ENCODE assay signal across 12 cellular contexts in the genomic region with DNA sequence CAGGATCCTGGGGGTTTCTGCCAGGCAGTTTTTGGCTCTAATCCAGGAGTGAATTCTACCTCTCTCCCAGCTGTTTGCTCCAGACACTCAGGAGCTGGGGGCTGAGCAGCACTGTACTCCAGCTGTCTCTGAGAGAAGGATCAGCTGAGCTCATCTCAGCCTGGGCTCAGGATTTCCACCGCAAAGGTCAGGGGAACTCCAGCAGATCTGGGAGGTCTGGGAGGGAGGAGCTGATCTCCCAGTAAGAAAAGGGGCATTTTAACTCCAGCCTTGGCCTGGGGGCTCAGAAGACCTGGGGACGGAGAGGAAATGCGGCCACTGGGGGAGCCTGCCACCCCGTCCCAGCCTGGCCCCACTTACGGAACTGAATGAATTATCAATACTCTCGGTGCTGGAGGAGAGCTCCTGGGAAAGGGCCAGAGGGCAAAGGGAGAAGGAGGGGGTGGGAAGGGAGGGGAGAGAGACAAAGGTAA. TPM values are rescaled to one million over a fixed set of nuclear protein-coding genes. Genes with fewer than 3 reads are reported as not detected.
DNase-seq lines count a peak whose midpoint lies in the region; ATAC-seq and TF ChIP-seq lines count a peak whose summit lies in the region.
"Had no signal": no experiment of that assay in that cellular context is flagged by ENCODE, and none has a peak within 500 bp of the region (broad histone marks: within the 10 kb centered on the region; RNA-seq: fewer than 3 reads in every experiment).

No MANE protein-coding gene starts in this region.

- H3K9me3 ChIP-seq in BLaER1 (no peaks in the 10 kb centered on the region), fibroblast of lung (ENCODE audit: control insufficient read depth, insufficient read depth, low read depth, low read length) (no peaks in the 10 kb centered on the region), PC-3 (ENCODE audit: low read length) (no peaks in the 10 kb centered on the region)

- H3K9me2 ChIP-seq in PC-3 (replicated peaks; ENCODE audit: low read length): no peaks in the 10 kb centered on the region

- no peak overlapping the region for H3K4me3 ChIP-seq in BLaER1
- H3K4me3 ChIP-seq in fibroblast of lung (replicated peaks in 1 of 4; ENCODE audit: control extremely low read depth in 1 of 4, insufficient read depth in 1 of 4, low read depth in 3 of 4, low read length in 4 of 4): no peak overlapping the region
- no peak overlapping the region for H3K4me3 ChIP-seq in PC-3 (ENCODE audit: low read length)

- CTCF ChIA-PET in PC-3 (lab: Charles Lee): interaction anchor here (0.6 kb wide), 1 partner anchor 253 kb away, joined by 5 read pairs; no protein-coding TSS in a partner anchor

- peak; percentile 18 for DNase-seq in NCI-H69 (lab: John Stamatoyannopoulos, UW)
- peak; percentile 56 to 82 for DNase-seq in fibroblast of lung (ENCODE audit: low read depth in 2 of 2)
- DNase-seq in neural crest cell (ENCODE audit: low read depth, low spot score): no peak
- DNase-seq in PC-3: no peak
- no peak for DNase-seq in head of caudate nucleus
- no peak for DNase-seq in NCI-H2227 treated with DMSO at 0.1 percent for 48 hours (lab: John Stamatoyannopoulos, UW)
- DNase-seq: activated B cell treated with CpG ODN at 0.5 μM for 24 hours; effector CD8-positive, alpha-beta T cell; NCI-H345; nucleus accumbens had no signal

- ATAC-seq in PC-3 (no peak), HG02884 (IDR thresholded peaks at IDR 0.05; ENCODE audit: unreplicated experiment) (no peak)

- peaks cover 34% of the 10 kb centered on the region for H3K4me1 Mint-ChIP-seq in neural crest cell

- H3K4me1 ChIP-seq in BLaER1: peaks cover 19% of the 10 kb centered on the region
- H3K4me1 ChIP-seq in fibroblast of lung (ENCODE audit: control insufficient read depth, extremely low read depth, insufficient read depth, low read length): peaks cover 49% of the 10 kb centered on the region
- H3K4me1 ChIP-seq in PC-3 (ENCODE audit: insufficient read depth, low read length): peaks cover 45% of the 10 kb centered on the region

- H3K36me3 ChIP-seq in BLaER1: peaks cover 100% of the 10 kb centered on the region
- H3K36me3 ChIP-seq in fibroblast of lung (ENCODE audit: control insufficient read depth, insufficient read depth, low read length): peaks cover 23% of the 10 kb centered on the region
- peaks cover 60% of the 10 kb centered on the region for H3K36me3 ChIP-seq in PC-3 (ENCODE audit: low read depth, low read length)

- no TSS peak for BruUV-seq in PC-3 (replicated peaks; lab: Mats Ljungman, UMichigan)

- peaks cover 11% of the 10 kb centered on the region for H3K36me3 Mint-ChIP-seq in neural crest cell (ENCODE audit: low read depth)

- H3K9me3 Mint-ChIP-seq in neural crest cell: no peaks in the 10 kb centered on the region
- H3K9me3 Mint-ChIP-seq: activated B cell treated with CpG ODN at 0.5 μM for 24 hours had no signal

- H3K4me3 Mint-ChIP-seq in neural crest cell: peak overlapping the region; percentile 23
- H3K4me3 Mint-ChIP-seq: activated B cell treated with CpG ODN at 0.5 μM for 24 hours had no signal

- H3K27me3 Mint-ChIP-seq in neural crest cell (ENCODE audit: low read depth): no peaks in the 10 kb centered on the region
- H3K27me3 Mint-ChIP-seq: activated B cell treated with CpG ODN at 0.5 μM for 24 hours had no signal

- no peaks in the 10 kb centered on the region for H3K27me3 ChIP-seq in BLaER1
- no peaks in the 10 kb centered on the region for H3K27me3 ChIP-seq in fibroblast of lung (ENCODE audit: control insufficient read depth, insufficient read depth, low read length)
- H3K27me3 ChIP-seq in PC-3 (ENCODE audit: low read length): no peaks in the 10 kb centered on the region

- H3K79me2 ChIP-seq in fibroblast of lung (ENCODE audit: control insufficient read depth, insufficient read depth, low read length) (peaks cover 21% of the 10 kb centered on the region), PC-3 (ENCODE audit: low read length) (peaks cover 49% of the 10 kb centered on the region)

- no peak overlapping the region for H2AFZ ChIP-seq in fibroblast of lung (ENCODE audit: low read length)
- no peak overlapping the region for H2AFZ ChIP-seq in PC-3 (ENCODE audit: low read length)

- H4K20me1 ChIP-seq in BLaER1 (peaks cover 66% of the 10 kb centered on the region), fibroblast of lung (ENCODE audit: control insufficient read depth, extremely low read depth, insufficient read depth, low read length) (no peaks in the 10 kb centered on the region), PC-3 (ENCODE audit: low read length) (peaks cover 16% of the 10 kb centered on the region)

- TF ChIP-seq CTCF in fibroblast of lung (conservative IDR thresholded peaks at IDR 0.05 in 1 of 2, IDR thresholded peaks at IDR 0.05 in 1 of 2; ENCODE audit: low read depth in 1 of 2, low read length in 2 of 2): no peak
- no peak for TF ChIP-seq CTCF in neural crest cell (conservative IDR thresholded peaks at IDR 0.05)
- no peak for TF ChIP-seq CTCF in PC-3 (conservative IDR thresholded peaks at IDR 0.05; ENCODE audit: low read depth, low read length)

- H3F3A ChIP-seq in PC-3 (ENCODE audit: low read length, unreplicated experiment): peaks cover 17% of the 10 kb centered on the region

- intact Hi-C loops in PC-3 (cut with micrococcal nuclease) (no loop called here), head of caudate nucleus (cut with DNase I) (no loop called here)

- H3K27ac Mint-ChIP-seq in neural crest cell (ENCODE audit: unreplicated experiment): peak overlapping the region; percentile 91
- H3K27ac Mint-ChIP-seq: activated B cell treated with CpG ODN at 0.5 μM for 24 hours had no signal

- POLR2A ChIA-PET in PC-3 (lab: Charles Lee; ENCODE audit: unreplicated experiment): no interaction called here

- no peak overlapping the region for H3K4me2 ChIP-seq in BLaER1
- H3K4me2 ChIP-seq in fibroblast of lung (ENCODE audit: extremely low read depth, insufficient read depth, low read length): peak overlapping the region; percentile 32
- H3K4me2 ChIP-seq in PC-3 (ENCODE audit: low read length): no peak overlapping the region

- H3K9ac ChIP-seq in BLaER1: peak overlapping the region; percentile 18; the same call in 1 of the 2 replicates
- H3K9ac ChIP-seq in fibroblast of lung (ENCODE audit: insufficient read depth, low read length): no peak overlapping the region
- H3K9ac ChIP-seq in PC-3 (ENCODE audit: low read length): no peak overlapping the region

- H3K27ac ChIP-seq in BLaER1: no peak overlapping the region; the same call in 1 of the 2 replicates
- H3K27ac ChIP-seq in fibroblast of lung (ENCODE audit: insufficient read depth, low read length): peak overlapping the region; percentile 83
- H3K27ac ChIP-seq in PC-3 (ENCODE audit: low read length): no peak overlapping the region

RNA-seq across cellular contexts. Expression of a gene that starts 17.3 kb away (rescaled TPM):
- 42.1 and 65.7 TPM in 2 replicates for total RNA-seq in fibroblast of lung
- 75.4 and 92.9 TPM in 2 replicates for polyA plus RNA-seq in fibroblast of lung
- 47.5 and 58.3 TPM in 2 replicates for polyA plus RNA-seq in fibroblast of lung (2012)
- polyA minus RNA-seq in fibroblast of lung (ENCODE audit: low replicate concordance): 181 and 222 TPM in 2 replicates
- total RNA-seq in neural crest cell: 46.3 and 52.0 TPM in 2 replicates
- 75.6 and 99.5 TPM in 2 replicates for total RNA-seq in PC-3 (2014; rRNA removed)

RNA-seq across cellular contexts. Expression of a gene that starts 27.8 kb away (rescaled TPM):
- total RNA-seq in fibroblast of lung (8.2 and 11.7 TPM in 2 replicates), neural crest cell (34.9 and 39.9 TPM in 2 replicates), PC-3 (2014; rRNA removed) (24.6 and 30.3 TPM in 2 replicates)
- polyA plus RNA-seq in fibroblast of lung: 7.2 and 7.6 TPM in 2 replicates
- polyA plus RNA-seq in fibroblast of lung (2012): 9.0 and 9.6 TPM in 2 replicates
- 41.4 and 61.9 TPM in 2 replicates for polyA minus RNA-seq in fibroblast of lung (ENCODE audit: low replicate concordance)

RNA-seq across cellular contexts. Expression of a gene that starts 37.2 kb away (rescaled TPM):
- total RNA-seq in fibroblast of lung (21.6 and 35.5 TPM in 2 replicates), neural crest cell (71.3 and 73.5 TPM in 2 replicates), PC-3 (2014; rRNA removed) (34.1 and 41.0 TPM in 2 replicates)
- 18.4 and 20.1 TPM in 2 replicates for polyA plus RNA-seq in fibroblast of lung
- 15.2 and 16.1 TPM in 2 replicates for polyA plus RNA-seq in fibroblast of lung (2012)
- polyA minus RNA-seq in fibroblast of lung (ENCODE audit: low replicate concordance): 20.7 and 104 TPM in 2 replicates

RNA-seq across cellular contexts. Expression of a gene that starts 55.4 kb away (rescaled TPM):
- total RNA-seq in fibroblast of lung (193 and 240 TPM in 2 replicates), neural crest cell (209 and 214 TPM in 2 replicates), PC-3 (2014; rRNA removed) (404 and 469 TPM in 2 replicates)
- 210 and 282 TPM in 2 replicates for polyA plus RNA-seq in fibroblast of lung
- polyA plus RNA-seq in fibroblast of lung (2012): 214 and 281 TPM in 2 replicates
- 143 and 181 TPM in 2 replicates for polyA minus RNA-seq in fibroblast of lung (ENCODE audit: low replicate concordance)

Comparison
In these comparisons a context has a peak if more than half of its experiments do, and no peak if none do; other contexts are left out.
1. DNase-seq: peak in NCI-H69 (single experiment) and fibroblast of lung (2 of 2); none in neural crest cell (single experiment), PC-3 (single experiment), head of caudate nucleus (0 of 42) and NCI-H2227 treated with DMSO at 0.1 percent for 48 hours (single experiment).